In genomic region chr22:23118647-23119491, GRCh38 we compare ENCODE assay signal across 20 cellular contexts. TPM values are rescaled to one million over a fixed set of nuclear protein-coding genes. Genes with fewer than 3 reads are reported as not detected.
DNase-seq lines count a peak whose midpoint lies in the region; ATAC-seq, FAIRE-seq and TF ChIP-seq lines count a peak whose summit lies in the region.
"Had no signal": no experiment of that assay in that cellular context is flagged by ENCODE, and none has a peak within 500 bp of the region (broad histone marks: within the 10 kb centered on the region; RNA-seq: fewer than 3 reads in every experiment).

No MANE protein-coding gene starts in this region.

- peak overlapping the region in 1 of 2 experiments; percentile 17; a peak in 1 of 4 replicates for H3K9ac ChIP-seq in K562 (ENCODE audit: insufficient read depth in 1 of 2, low read depth in 2 of 2, low read length in 2 of 2)
- peak overlapping the region; percentile 56 for H3K9ac ChIP-seq in neuronal stem cell (ENCODE audit: low read depth, low read length, poor library complexity)
- H3K9ac ChIP-seq: KMS-11 had no signal

- no peak overlapping the region for H2AK5ac ChIP-seq in neuronal stem cell (ENCODE audit: low read depth, low read length)

- no peak for FAIRE-seq in K562 (lab: Jason Lieb, UNC)
- FAIRE-seq: A549, colon, TTC549 had no signal

- no peak overlapping the region for H2BK120ac ChIP-seq in neuronal stem cell (ENCODE audit: low read depth, low read length)

- no peak overlapping the region for H4K91ac ChIP-seq in neuronal stem cell (ENCODE audit: low read depth, low read length, poor library complexity)

- peak overlapping the region; percentile 84 for H3K27ac Mint-ChIP-seq in activated CD4-positive, alpha-beta T cell treated with anti-CD3 and anti-CD28 coated beads, Interleukin-2, amount 10 ng/mL, durations not matched to agents 7 days and 5 days

- no peaks in the 10 kb centered on the region for H3K27me3 Mint-ChIP-seq in activated CD4-positive, alpha-beta T cell treated with anti-CD3 and anti-CD28 coated beads, Interleukin-2, amount 10 ng/mL, durations not matched to agents 7 days and 5 days

- TF ChIP-seq CTCF in K562 (IDR thresholded peaks at IDR 0.05 in 2 of 3, conservative IDR thresholded peaks at IDR 0.05 in 1 of 3; ENCODE audit: insufficient read depth in 2 of 3, low read depth in 1 of 3, low read length in 3 of 3) (no peak), spleen (IDR thresholded peaks at IDR 0.05 in 8 of 11, conservative IDR thresholded peaks at IDR 0.05 in 3 of 11) (no peak)

- H3K9me1 ChIP-seq in K562 (ENCODE audit: control insufficient read depth, insufficient read depth, low read length): peaks cover 21% of the 10 kb centered on the region

- TF ChIP-seq RAD21 in K562 (CRISPR knock-in tag; conservative IDR thresholded peaks at IDR 0.05 in 1 of 2, IDR thresholded peaks at IDR 0.05 in 1 of 2): no peak

- peaks cover 3% of the 10 kb centered on the region for H3K9me3 Mint-ChIP-seq in activated CD4-positive, alpha-beta T cell treated with anti-CD3 and anti-CD28 coated beads, Interleukin-2, amount 10 ng/mL, durations not matched to agents 7 days and 5 days

- H3K27me3 ChIP-seq in K562 (ENCODE audit: control insufficient read depth in 2 of 2, insufficient read depth in 2 of 2, low read length in 2 of 2) (peaks cover 50 to 98% of the 10 kb centered on the region in 2 experiments), neuronal stem cell (ENCODE audit: control insufficient read depth in 3 of 3, insufficient read depth in 3 of 3, low read depth in 1 of 3, low read length in 3 of 3) (no peaks in the 10 kb centered on the region), spleen (replicated peaks in 1 of 7) (no peaks in the 10 kb centered on the region)
- H3K27me3 ChIP-seq: gastroesophageal sphincter, neutrophil, right lobe of liver, transverse colon had no signal

- in situ Hi-C loops in K562 (cut with MboI): no loop called here

- peak overlapping the region; percentile 44 for H2BK5ac ChIP-seq in neuronal stem cell (ENCODE audit: low read length)

- H3K23ac ChIP-seq in neuronal stem cell (ENCODE audit: low read depth, low read length, poor library complexity): peak overlapping the region; percentile 92

- intact Hi-C loops in K562 (cut with micrococcal nuclease): no loop called here
- intact Hi-C loops in spleen (cut with DNase I; ENCODE audit: low total_unique reads): no loop called here

- DNase-seq in activated CD4-positive, alpha-beta T cell treated with anti-CD3 and anti-CD28 coated beads, Interleukin-2, amount 10 ng/mL, durations not matched to agents 7 days and 5 days: no peak
- no peak for DNase-seq in activated CD4-positive, alpha-beta T cell treated with anti-CD3 and anti-CD28 coated beads, Interleukin-2, amount 50 U/mL, for 1 hour
- DNase-seq in K562 (ENCODE audit: extremely low read depth in 1 of 4, low spot score in 3 of 4) (peak in 3 of 4 experiments; percentile 60 to 65 (median 61)), neuronal stem cell (ENCODE audit: low spot score) (no peak), spleen (no peak), dedifferentiated amniotic fluid mesenchymal stem cell (ENCODE audit: extremely low spot score) (no peak)
- DNase-seq: NCI-H1105 treated with DMSO at 0.1 percent for 48 hours; NK-92 treated with Interleukin-12 subunit alpha and Interleukin-12 subunit beta, amount 100 ng/mL, for 24 hours; right lobe of liver; Right ventricle myocardium superior; transverse colon had no signal

- TF ChIP-seq POLR2A in K562 (conservative IDR thresholded peaks at IDR 0.05): no peak
- no peak for TF ChIP-seq POLR2A in spleen (IDR thresholded peaks at IDR 0.05)

- TF ChIP-seq EP300 in K562 (IDR thresholded peaks at IDR 0.05; ENCODE audit: low read length): no peak

- H3K4me1 Mint-ChIP-seq in activated CD4-positive, alpha-beta T cell treated with anti-CD3 and anti-CD28 coated beads, Interleukin-2, amount 10 ng/mL, durations not matched to agents 7 days and 5 days: peaks cover 18% of the 10 kb centered on the region

- H3K36me3 ChIP-seq in KOPT-K1 (ENCODE audit: insufficient read depth, low read length): no peaks in the 10 kb centered on the region
- H3K36me3 ChIP-seq in K562 (ENCODE audit: control insufficient read depth, insufficient read depth, low read length): no peaks in the 10 kb centered on the region
- H3K36me3 ChIP-seq in neuronal stem cell (replicated peaks in 1 of 2; ENCODE audit: control insufficient read depth in 2 of 2, insufficient read depth in 2 of 2, low read length in 2 of 2): peaks cover 4 to 11% of the 10 kb centered on the region in 2 donors
- H3K36me3 ChIP-seq in spleen: peaks cover 0 to 9% (median 0%) of the 10 kb centered on the region in 6 donors
- H3K36me3 ChIP-seq: neutrophil, right lobe of liver, transverse colon had no signal

- 19% methylated on average over 7 of the region's 7 CpGs for WGBS in K562 (ENCODE audit: insufficient coverage, low coverage, missing lambda C conversion rate)
- no CpG with 5 or more reads among the region's 7 CpGs for WGBS in neuronal stem cell (ENCODE audit: extremely low coverage in 2 of 2, insufficient read length in 2 of 2, insufficient replicate concordance in 1 of 2), 2 donors
- WGBS in spleen, 5 donors: 90 to 99% (median 91%) methylated on average over 7 of the region's 7 CpGs

- no peak overlapping the region for H3K4ac ChIP-seq in neuronal stem cell (ENCODE audit: low read length)

- H2AFZ ChIP-seq in K562 (ENCODE audit: low read depth, low read length): peak overlapping the region; percentile 65
- no peak overlapping the region for H2AFZ ChIP-seq in neuronal stem cell (ENCODE audit: low read length)

- H3K27ac ChIP-seq in KOPT-K1 (ENCODE audit: low read depth, low read length, poor library complexity, severe bottlenecking) (peak overlapping the region; percentile 51), K562 (ENCODE audit: extremely low read depth, low read depth, low read length) (no peak overlapping the region), neuronal stem cell (replicated peaks; ENCODE audit: low read length) (no peak overlapping the region), spleen (peak overlapping the region in 3 of 8 donors; percentile 21 to 46 (median 37))
- H3K27ac ChIP-seq: A549, epithelial cell of prostate, gastroesophageal sphincter, KMS-11, neutrophil, right lobe of liver, transverse colon had no signal

- POLR2A ChIA-PET in activated CD4-positive, alpha-beta T cell treated with anti-CD3 and anti-CD28 coated beads, Interleukin-2, amount 10 ng/mL, durations not matched to agents 7 days and 5 days (lab: Charles Lee): interaction anchor here (0.8 kb wide), 1 partner anchor 259 kb away, joined by 4 read pairs; no protein-coding TSS in a partner anchor
- POLR2A ChIA-PET in K562 (lab: Yijun Ruan, JAX): interaction anchor here (0.6 to 19.0 kb wide), 18 partner anchors 9 to 688 kb away, joined by 3 to 414 read pairs (median 3); partner anchors contain the start of gene GNAZ

- peaks cover 6% of the 10 kb centered on the region for H3K36me3 Mint-ChIP-seq in activated CD4-positive, alpha-beta T cell treated with anti-CD3 and anti-CD28 coated beads, Interleukin-2, amount 10 ng/mL, durations not matched to agents 7 days and 5 days (ENCODE audit: low read depth)

- H4K20me1 ChIP-seq in K562 (replicated peaks; ENCODE audit: control insufficient read depth, insufficient read depth, low read length): peaks cover 82% of the 10 kb centered on the region

- H3K4me3 ChIP-seq in K562 (no peak overlapping the region), neuronal stem cell (ENCODE audit: low read length in 2 of 2) (peak overlapping the region in 1 of 2 donors; percentile 9), spleen (no peak overlapping the region)
- H3K4me3 ChIP-seq: A549, gastroesophageal sphincter, right lobe of liver, transverse colon had no signal

- peak; percentile 0; the same call in 2 of the 3 replicates for ATAC-seq in K562
- ATAC-seq in GM21786 (IDR thresholded peaks at IDR 0.05; ENCODE audit: unreplicated experiment): no peak
- ATAC-seq: A549, gastroesophageal sphincter had no signal

- H2BK12ac ChIP-seq in neuronal stem cell (ENCODE audit: low read length): peak overlapping the region; percentile 64

- no peak overlapping the region for H3K4me3 Mint-ChIP-seq in activated CD4-positive, alpha-beta T cell treated with anti-CD3 and anti-CD28 coated beads, Interleukin-2, amount 10 ng/mL, durations not matched to agents 7 days and 5 days

- no TSS peak for BruUV-seq in K562 (replicated peaks; lab: Mats Ljungman, UMichigan)

- CTCF ChIA-PET in activated CD4-positive, alpha-beta T cell treated with anti-CD3 and anti-CD28 coated beads, Interleukin-2, amount 10 ng/mL, durations not matched to agents 7 days and 5 days (lab: Charles Lee): interaction anchor here (0.6 to 1.8 kb wide), 6 partner anchors 10 to 391 kb away, joined by 3 to 4 read pairs (median 3); partner anchors contain the start of gene RSPH14
- CTCF ChIA-PET in K562 (lab: Yijun Ruan, JAX; ENCODE audit: low intra/inter-chr PET ratio): interaction anchor here (1.1 to 1.6 kb wide), 2 partner anchors 10 kb away, joined by 3 to 7 read pairs; no protein-coding TSS in a partner anchor

- peak overlapping the region; percentile 6 for H2BK15ac ChIP-seq in neuronal stem cell (ENCODE audit: low read length)

- H3K79me1 ChIP-seq in neuronal stem cell (ENCODE audit: low read depth, low read length): peaks cover 10% of the 10 kb centered on the region

- H4K8ac ChIP-seq in neuronal stem cell (ENCODE audit: low read depth, low read length): peak overlapping the region; percentile 56

- H3K9me3 ChIP-seq in KOPT-K1 (ENCODE audit: insufficient read depth, low read length, poor library complexity, severe bottlenecking) (no peaks in the 10 kb centered on the region), K562 (replicated peaks; ENCODE audit: control insufficient read depth, insufficient read depth, low read depth, low read length) (no peaks in the 10 kb centered on the region), neuronal stem cell (replicated peaks in 1 of 2; ENCODE audit: control insufficient read depth in 2 of 2, insufficient read depth in 1 of 2, low read depth in 1 of 2, low read length in 2 of 2) (no peaks in the 10 kb centered on the region), spleen (no peaks in the 10 kb centered on the region)
- H3K9me3 ChIP-seq: A549, gastroesophageal sphincter, neutrophil, right lobe of liver, transverse colon had no signal

- peak overlapping the region; percentile 59 for H3K18ac ChIP-seq in neuronal stem cell (ENCODE audit: low read length)

- H3K4me1 ChIP-seq in K562 (replicated peaks in 1 of 2; ENCODE audit: control insufficient read depth in 2 of 2, insufficient read depth in 2 of 2, low read length in 2 of 2) (peaks cover 9 to 27% of the 10 kb centered on the region in 2 experiments; a peak in 4 of 5 replicates), neuronal stem cell (ENCODE audit: control insufficient read depth in 2 of 2, insufficient read depth in 1 of 2, low read depth in 1 of 2, low read length in 2 of 2) (peaks cover 0 to 4% of the 10 kb centered on the region in 2 donors), spleen (peaks cover 0 to 12% (median 4%) of the 10 kb centered on the region in 6 donors)
- H3K4me1 ChIP-seq: A549, gastroesophageal sphincter, right lobe of liver, transverse colon had no signal

- H3K79me2 ChIP-seq in K562 (ENCODE audit: control insufficient read depth, insufficient read depth, low read length): no peaks in the 10 kb centered on the region

- peak overlapping the region; percentile 63 for H3K14ac ChIP-seq in neuronal stem cell (ENCODE audit: low read length)

- H3K4me2 ChIP-seq in K562 (ENCODE audit: insufficient read depth, low read length) (peak overlapping the region; percentile 6; the same call in 1 of the 2 replicates), neuronal stem cell (ENCODE audit: insufficient read depth, low read length, poor library complexity, severe bottlenecking) (no peak overlapping the region)
- H3K4me2 ChIP-seq: A549, KMS-11 had no signal

RNA-seq across cellular contexts. Expression of gene RSPH14, which starts 22.9 kb away (rescaled TPM):
- total RNA-seq in activated CD4-positive, alpha-beta T cell treated with anti-CD3 and anti-CD28 coated beads, Interleukin-2, amount 10 ng/mL, durations not matched to agents 7 days and 5 days: under 1 TPM in 1 of 2 experiments, not detected in 1; 0.47 TPM
- not detected in 2 replicates for total RNA-seq in K562 (2011; cell fraction: chromatin; rRNA removed; ENCODE audit: low replicate concordance)
- not detected in 2 replicates for total RNA-seq in K562 (2011; cell fraction: nucleolus; rRNA removed)
- not detected in 2 replicates for total RNA-seq in K562 (2011; cell fraction: nucleoplasm; rRNA removed)
- total RNA-seq in K562 (2014; rRNA removed): not detected in 2 replicates
- not detected in 2 replicates for total RNA-seq in K562 (2014; rRNA removed; fragmentation: Illumina TruSeq; extraction: Trizol)
- total RNA-seq in K562 (2015; rRNA removed; fragmentation: Illumina TruSeq; extraction: Trizol): not detected in 2 replicates
- total RNA-seq in K562 (2021): not detected in 2 replicates
- polyA plus RNA-seq in K562 (2011; rRNA removed): 0.24 TPM in 1 of 2 replicates, not detected in the other
- polyA plus RNA-seq in K562 (2011; cell fraction: cytosol; rRNA removed): not detected in 2 replicates
- 0.27 TPM in 1 of 2 replicates, not detected in the other for polyA plus RNA-seq in K562 (2011; cell fraction: nucleus; rRNA removed)
- polyA plus RNA-seq in K562 (2012): not detected in 2 replicates
- polyA plus RNA-seq in K562 (2014; fragmentation: Illumina TruSeq; extraction: Trizol): not detected in 2 replicates
- polyA plus RNA-seq in K562 (2014; fragmentation: Nextera tagmentation; extraction: Ambion mirVana): under 1 TPM in 1 of 2 experiments, not detected in 1; 0.35 TPM
- not detected in 2 replicates for polyA plus RNA-seq in K562 (2014; rRNA removed)
- polyA minus RNA-seq in K562 (2011; rRNA and poly(A)+ RNA removed): not detected in 2 replicates
- not detected in 2 replicates for polyA minus RNA-seq in K562 (2011; cell fraction: cytosol; rRNA and poly(A)+ RNA removed)
- polyA minus RNA-seq in K562 (2011; cell fraction: nucleus; rRNA and poly(A)+ RNA removed): not detected in 2 replicates
- polyA plus RNA-seq in neuronal stem cell (2013, experiment 1 of 2): 2.0 TPM
- polyA plus RNA-seq in neuronal stem cell (2013, experiment 2 of 2): 2.2 TPM
- total RNA-seq in spleen: under 1 TPM in 2 of 7 donors, not detected in 5; 0.52 to 0.77 TPM
- under 1 TPM in 2 of 3 donors, not detected in 1; 0.11 to 0.38 TPM for polyA plus RNA-seq in spleen
- total RNA-seq: right lobe of liver, Right ventricle myocardium superior had no signal

RNA-seq across cellular contexts. Expression of gene RAB36, which starts 26.4 kb away (rescaled TPM):
- total RNA-seq in activated CD4-positive, alpha-beta T cell treated with anti-CD3 and anti-CD28 coated beads, Interleukin-2, amount 10 ng/mL, durations not matched to agents 7 days and 5 days: under 1 TPM; 0.27 to 0.31 TPM
- total RNA-seq in K562 (2011; cell fraction: chromatin; rRNA removed; ENCODE audit: low replicate concordance): not detected in 2 replicates
- not detected in 2 replicates for total RNA-seq in K562 (2011; cell fraction: nucleolus; rRNA removed)
- total RNA-seq in K562 (2011; cell fraction: nucleoplasm; rRNA removed): not detected in 2 replicates
- total RNA-seq in K562 (2014; rRNA removed) (0.04 and 0.50 TPM in 2 replicates), K562 (2014; rRNA removed; fragmentation: Illumina TruSeq; extraction: Trizol) (not detected in 2 replicates), K562 (2015; rRNA removed; fragmentation: Illumina TruSeq; extraction: Trizol) (not detected in 2 replicates), K562 (2021) (0.09 TPM in 1 of 2 replicates, not detected in the other), spleen (1 to 10 TPM; 1.6 to 3.7 (median 2.7) TPM)
- polyA plus RNA-seq in K562 (2011; rRNA removed) (0.01 and 0.04 TPM in 2 replicates), K562 (2014; fragmentation: Illumina TruSeq; extraction: Trizol) (not detected in 2 replicates), K562 (2014; fragmentation: Nextera tagmentation; extraction: Ambion mirVana) (under 1 TPM; 0.04 to 0.08 TPM), K562 (2014; rRNA removed) (0.08 TPM in 1 of 2 replicates, not detected in the other), spleen (1 to 10 TPM; 1.0 to 1.3 (median 1.2) TPM)
- polyA plus RNA-seq in K562 (2011; cell fraction: cytosol; rRNA removed): 0.58 TPM in 1 of 2 replicates, not detected in the other
- 0.06 TPM in 1 of 2 replicates, not detected in the other for polyA plus RNA-seq in K562 (2011; cell fraction: nucleus; rRNA removed)
- polyA plus RNA-seq in K562 (2012): 0.08 and 0.18 TPM in 2 replicates
- 0.42 TPM in 1 of 2 replicates, not detected in the other for polyA minus RNA-seq in K562 (2011; rRNA and poly(A)+ RNA removed)
- not detected in 2 replicates for polyA minus RNA-seq in K562 (2011; cell fraction: cytosol; rRNA and poly(A)+ RNA removed)
- 0.11 and 0.40 TPM in 2 replicates for polyA minus RNA-seq in K562 (2011; cell fraction: nucleus; rRNA and poly(A)+ RNA removed)
- polyA plus RNA-seq in neuronal stem cell (2013, experiment 1 of 2): 4.5 TPM
- polyA plus RNA-seq in neuronal stem cell (2013, experiment 2 of 2): 4.5 TPM

RNA-seq across cellular contexts. Expression of gene GNAZ, which starts 48.5 kb away (rescaled TPM):
- under 1 TPM; 0.35 to 0.37 TPM for total RNA-seq in activated CD4-positive, alpha-beta T cell treated with anti-CD3 and anti-CD28 coated beads, Interleukin-2, amount 10 ng/mL, durations not matched to agents 7 days and 5 days
- total RNA-seq in K562 (2011; cell fraction: chromatin; rRNA removed; ENCODE audit: low replicate concordance): 0.79 and 1.2 TPM in 2 replicates
- 0.50 and 0.79 TPM in 2 replicates for total RNA-seq in K562 (2011; cell fraction: nucleolus; rRNA removed)
- total RNA-seq in K562 (2011; cell fraction: nucleoplasm; rRNA removed): 0.29 and 0.46 TPM in 2 replicates
- total RNA-seq in K562 (2014; rRNA removed): 0.14 and 0.24 TPM in 2 replicates
- 0.04 and 0.10 TPM in 2 replicates for total RNA-seq in K562 (2014; rRNA removed; fragmentation: Illumina TruSeq; extraction: Trizol)
- 0.04 and 0.11 TPM in 2 replicates for total RNA-seq in K562 (2015; rRNA removed; fragmentation: Illumina TruSeq; extraction: Trizol)
- 0.22 and 0.74 TPM in 2 replicates for total RNA-seq in K562 (2021)
- polyA plus RNA-seq in K562 (2011; rRNA removed): 0.13 and 0.22 TPM in 2 replicates
- 0.15 and 0.31 TPM in 2 replicates for polyA plus RNA-seq in K562 (2011; cell fraction: cytosol; rRNA removed)
- 0.35 and 0.60 TPM in 2 replicates for polyA plus RNA-seq in K562 (2011; cell fraction: nucleus; rRNA removed)
- 0.14 and 0.26 TPM in 2 replicates for polyA plus RNA-seq in K562 (2012)
- 0.12 and 0.13 TPM in 2 replicates for polyA plus RNA-seq in K562 (2014; fragmentation: Illumina TruSeq; extraction: Trizol)
- polyA plus RNA-seq in K562 (2014; fragmentation: Nextera tagmentation; extraction: Ambion mirVana): not detected
- polyA plus RNA-seq in K562 (2014; rRNA removed): 0.18 TPM in 1 of 2 replicates, not detected in the other
- 0.21 and 0.32 TPM in 2 replicates for polyA minus RNA-seq in K562 (2011; rRNA and poly(A)+ RNA removed)
- 0.57 TPM in 1 of 2 replicates, not detected in the other for polyA minus RNA-seq in K562 (2011; cell fraction: cytosol; rRNA and poly(A)+ RNA removed)
- 0.40 and 0.67 TPM in 2 replicates for polyA minus RNA-seq in K562 (2011; cell fraction: nucleus; rRNA and poly(A)+ RNA removed)
- 36.9 TPM for polyA plus RNA-seq in neuronal stem cell (2013, experiment 1 of 2)
- polyA plus RNA-seq in neuronal stem cell (2013, experiment 2 of 2): 37.0 TPM
- total RNA-seq in spleen: 10 to 100 TPM in 2 of 7 donors, 1 to 10 TPM in 5; 4.4 to 11.8 (median 7.6) TPM
- polyA plus RNA-seq in spleen: 1 to 10 TPM; 2.3 to 5.7 (median 2.8) TPM

Comparison
In these comparisons a context has a peak if more than half of its experiments do, and no peak if none do; other contexts are left out.
1. DNase-seq: peak in K562 (3 of 4); none in activated CD4-positive, alpha-beta T cell treated with anti-CD3 and anti-CD28 coated beads, Interleukin-2, amount 10 ng/mL, durations not matched to agents 7 days and 5 days (single experiment), activated CD4-positive, alpha-beta T cell treated with anti-CD3 and anti-CD28 coated beads, Interleukin-2, amount 50 U/mL, for 1 hour (single experiment), neuronal stem cell (single experiment), spleen (single experiment) and dedifferentiated amniotic fluid mesenchymal stem cell (single experiment).